ENCODE assay signal across 10 cellular contexts in the genomic region with DNA sequence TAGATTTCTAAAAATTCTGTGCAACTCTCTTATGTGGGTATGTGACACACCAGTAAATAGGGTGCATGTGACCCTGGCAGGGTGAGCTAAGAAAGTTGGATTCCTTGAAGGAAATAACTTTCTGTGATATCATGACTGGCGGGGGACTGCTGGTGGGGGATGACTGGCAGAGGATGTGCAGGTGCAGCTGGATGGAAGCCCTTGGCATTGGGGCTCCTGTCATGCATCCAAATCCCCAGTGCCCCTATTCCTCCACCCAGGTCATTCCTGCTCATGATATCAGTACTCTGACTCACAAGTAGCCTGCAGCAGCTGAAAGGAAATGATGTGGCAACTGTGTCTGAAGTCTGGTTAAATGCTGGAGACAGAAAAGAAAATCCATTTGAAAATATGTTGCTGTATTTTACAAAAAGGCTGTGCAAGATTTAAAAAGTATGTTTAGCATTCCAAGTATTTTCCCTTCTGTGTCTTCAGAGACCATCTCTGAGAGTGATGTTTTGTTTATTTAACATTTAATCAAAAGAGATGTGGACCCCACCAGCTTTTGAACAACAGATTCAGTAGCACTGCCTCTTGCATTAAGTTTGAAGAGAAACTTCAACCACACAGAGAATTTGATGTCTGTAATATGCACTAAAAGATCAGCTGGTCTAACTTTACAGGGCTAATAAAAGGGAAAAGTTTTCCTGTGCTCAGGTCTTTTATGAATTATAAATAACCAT. TPM values are rescaled to one million over a fixed set of nuclear protein-coding genes. Genes with fewer than 3 reads are reported as not detected.
DNase-seq lines count a peak whose midpoint lies in the region; ATAC-seq and TF ChIP-seq lines count a peak whose summit lies in the region.
"Had no signal": no experiment of that assay in that cellular context is flagged by ENCODE, and none has a peak within 500 bp of the region (broad histone marks: within the 10 kb centered on the region; RNA-seq: fewer than 3 reads in every experiment).

No MANE protein-coding gene starts in this region.

- H3K4me1 Mint-ChIP-seq in activated CD4-positive, alpha-beta T cell treated with anti-CD3 and anti-CD28 coated beads for 36 hours, result peaks cover 6% of the 10 kb centered on the region
- peaks cover 19% of the 10 kb centered on the region for H3K4me1 Mint-ChIP-seq in type B pancreatic cell (ENCODE audit: unreplicated experiment)

- H3K4me3 ChIP-seq in fibroblast of lung (replicated peaks in 1 of 4; ENCODE audit: control extremely low read depth in 1 of 4, insufficient read depth in 1 of 4, low read depth in 3 of 4, low read length in 4 of 4) (no peak overlapping the region), skeletal muscle satellite cell (ENCODE audit: low read length) (peak overlapping the region; percentile 15)

- no peak overlapping the region for H3K4me3 Mint-ChIP-seq in activated CD4-positive, alpha-beta T cell treated with anti-CD3 and anti-CD28 coated beads for 36 hours
- H3K4me3 Mint-ChIP-seq in type B pancreatic cell, result no peak overlapping the region
- H3K4me3 Mint-ChIP-seq: WTC11 had no signal

- H3K9ac ChIP-seq in fibroblast of lung (ENCODE audit: insufficient read depth, low read length), result peak overlapping the region; percentile 22
- H3K9ac ChIP-seq in skeletal muscle satellite cell (ENCODE audit: low read depth, low read length), result peak overlapping the region; percentile 82

- peak overlapping the region; percentile 28 for H3K4me2 ChIP-seq in fibroblast of lung (ENCODE audit: extremely low read depth, insufficient read depth, low read length)
- H3K4me2 ChIP-seq in skeletal muscle satellite cell (ENCODE audit: low read length), result peak overlapping the region; percentile 57

- H2AFZ ChIP-seq in fibroblast of lung (ENCODE audit: low read length), result no peak overlapping the region

- H3K9me3 Mint-ChIP-seq in activated CD4-positive, alpha-beta T cell treated with anti-CD3 and anti-CD28 coated beads for 36 hours (ENCODE audit: low read depth), result no peaks in the 10 kb centered on the region
- H3K9me3 Mint-ChIP-seq in type B pancreatic cell, result no peaks in the 10 kb centered on the region
- H3K9me3 Mint-ChIP-seq: WTC11 had no signal

- H3K4me1 ChIP-seq in fibroblast of lung (ENCODE audit: control insufficient read depth, extremely low read depth, insufficient read depth, low read length) (peaks cover 12% of the 10 kb centered on the region), skeletal muscle satellite cell (ENCODE audit: control insufficient read depth, insufficient read depth, low read length) (peaks cover 48% of the 10 kb centered on the region)

- H3K36me3 ChIP-seq in fibroblast of lung (ENCODE audit: control insufficient read depth, insufficient read depth, low read length) (no peaks in the 10 kb centered on the region), skeletal muscle satellite cell (ENCODE audit: insufficient read depth, low read length) (no peaks in the 10 kb centered on the region)

- H3K79me2 ChIP-seq in fibroblast of lung (ENCODE audit: control insufficient read depth, insufficient read depth, low read length), result no peaks in the 10 kb centered on the region

- POLR2A ChIA-PET in activated CD4-positive, alpha-beta T cell treated with anti-CD3 and anti-CD28 coated beads for 36 hours (lab: Charles Lee), result no interaction called here

- TF ChIP-seq CTCF in fibroblast of lung (conservative IDR thresholded peaks at IDR 0.05 in 1 of 2, IDR thresholded peaks at IDR 0.05 in 1 of 2; ENCODE audit: low read depth in 1 of 2, low read length in 2 of 2) (no peak), type B pancreatic cell (conservative IDR thresholded peaks at IDR 0.05) (no peak)

- no peak overlapping the region for H3K27ac Mint-ChIP-seq in activated CD4-positive, alpha-beta T cell treated with anti-CD3 and anti-CD28 coated beads for 36 hours
- no peak overlapping the region for H3K27ac Mint-ChIP-seq in type B pancreatic cell
- H3K27ac Mint-ChIP-seq: WTC11 had no signal

- H4K20me1 ChIP-seq in fibroblast of lung (ENCODE audit: control insufficient read depth, extremely low read depth, insufficient read depth, low read length), result no peaks in the 10 kb centered on the region

- CTCF ChIA-PET in activated CD4-positive, alpha-beta T cell treated with anti-CD3 and anti-CD28 coated beads for 36 hours (lab: Charles Lee), result interaction anchor here (0.9 kb wide), 1 partner anchor 9 kb away, joined by 3 read pairs; no protein-coding TSS in a partner anchor

- intact Hi-C loops in activated CD4-positive, alpha-beta T cell treated with anti-CD3 and anti-CD28 coated beads for 36 hours (cut with DNase I, micrococcal nuclease), result no loop called here

- no peak for DNase-seq in activated CD4-positive, alpha-beta T cell treated with anti-CD3 and anti-CD28 coated beads for 36 hours
- no peak for DNase-seq in activated CD4-positive, alpha-beta T cell treated with anti-CD3 and anti-CD28 coated beads, Interleukin-2, amount 50 U/mL, for 48 hours
- DNase-seq in RPMI7951 (ENCODE audit: low read depth) (peak; percentile 87), fibroblast of lung (ENCODE audit: low read depth in 2 of 2) (peak; percentile 90 to 94), cortex of kidney (lab: John Stamatoyannopoulos, UW) (no peak), type B pancreatic cell (ENCODE audit: extremely low spot score, unreplicated experiment) (no peak)
- DNase-seq: NCI-H2081 treated with DMSO at 0.1 percent for 48 hours had no signal

- ATAC-seq in activated CD4-positive, alpha-beta T cell treated with anti-CD3 and anti-CD28 coated beads for 36 hours, result peak; percentile 61
- ATAC-seq in GM19467 (IDR thresholded peaks at IDR 0.05; ENCODE audit: unreplicated experiment), result no peak
- ATAC-seq: WTC11 had no signal

- peak overlapping the region; percentile 77 for H3K27ac ChIP-seq in fibroblast of lung (ENCODE audit: insufficient read depth, low read length)

- H3K9me3 ChIP-seq in fibroblast of lung (ENCODE audit: control insufficient read depth, insufficient read depth, low read depth, low read length) (no peaks in the 10 kb centered on the region), skeletal muscle satellite cell (replicated peaks; ENCODE audit: low read length) (no peaks in the 10 kb centered on the region)

- H3K27me3 Mint-ChIP-seq in activated CD4-positive, alpha-beta T cell treated with anti-CD3 and anti-CD28 coated beads for 36 hours, result peaks cover 5% of the 10 kb centered on the region
- H3K27me3 Mint-ChIP-seq in type B pancreatic cell, result no peaks in the 10 kb centered on the region

- H3K27me3 ChIP-seq in fibroblast of lung (ENCODE audit: control insufficient read depth, insufficient read depth, low read length), result no peaks in the 10 kb centered on the region
- no peaks in the 10 kb centered on the region for H3K27me3 ChIP-seq in skeletal muscle satellite cell (ENCODE audit: control insufficient read depth, insufficient read depth, low read length)

- no peaks in the 10 kb centered on the region for H3K36me3 Mint-ChIP-seq in activated CD4-positive, alpha-beta T cell treated with anti-CD3 and anti-CD28 coated beads for 36 hours (ENCODE audit: low read depth)
- no peaks in the 10 kb centered on the region for H3K36me3 Mint-ChIP-seq in type B pancreatic cell
- H3K36me3 Mint-ChIP-seq: WTC11 had no signal

RNA-seq across cellular contexts. Expression of a gene that starts 17.9 kb away (rescaled TPM):
- total RNA-seq in activated CD4-positive, alpha-beta T cell treated with anti-CD3 and anti-CD28 coated beads for 36 hours, result 1 to 10 TPM; 4.5 to 5.7 TPM
- total RNA-seq in RPMI7951 (2014; rRNA removed; shearing (Covaris generic)), result 4.4 and 5.0 TPM in 2 replicates
- total RNA-seq in fibroblast of lung (13.6 and 23.5 TPM in 2 replicates), type B pancreatic cell (ENCODE audit: low replicate concordance) (22.4 and 24.6 TPM in 2 replicates)
- polyA plus RNA-seq in fibroblast of lung, result 19.5 and 26.6 TPM in 2 replicates
- polyA plus RNA-seq in fibroblast of lung (2012), result 10.7 and 16.9 TPM in 2 replicates
- 31.5 and 52.5 TPM in 2 replicates for polyA minus RNA-seq in fibroblast of lung (ENCODE audit: low replicate concordance)
- total RNA-seq in skeletal muscle satellite cell (2012; rRNA removed), result 7.9 and 10.0 TPM in 2 replicates

Comparison
In these comparisons a context has a peak if more than half of its experiments do, and no peak if none do; other contexts are left out.
1. DNase-seq: peak in RPMI7951 (single experiment) and fibroblast of lung (2 of 2); none in activated CD4-positive, alpha-beta T cell treated with anti-CD3 and anti-CD28 coated beads for 36 hours (single experiment), activated CD4-positive, alpha-beta T cell treated with anti-CD3 and anti-CD28 coated beads, Interleukin-2, amount 50 U/mL, for 48 hours (0 of 2), cortex of kidney (single experiment) and type B pancreatic cell (single experiment).